ENCODE assay signal across 13 cellular contexts in the genomic region with DNA sequence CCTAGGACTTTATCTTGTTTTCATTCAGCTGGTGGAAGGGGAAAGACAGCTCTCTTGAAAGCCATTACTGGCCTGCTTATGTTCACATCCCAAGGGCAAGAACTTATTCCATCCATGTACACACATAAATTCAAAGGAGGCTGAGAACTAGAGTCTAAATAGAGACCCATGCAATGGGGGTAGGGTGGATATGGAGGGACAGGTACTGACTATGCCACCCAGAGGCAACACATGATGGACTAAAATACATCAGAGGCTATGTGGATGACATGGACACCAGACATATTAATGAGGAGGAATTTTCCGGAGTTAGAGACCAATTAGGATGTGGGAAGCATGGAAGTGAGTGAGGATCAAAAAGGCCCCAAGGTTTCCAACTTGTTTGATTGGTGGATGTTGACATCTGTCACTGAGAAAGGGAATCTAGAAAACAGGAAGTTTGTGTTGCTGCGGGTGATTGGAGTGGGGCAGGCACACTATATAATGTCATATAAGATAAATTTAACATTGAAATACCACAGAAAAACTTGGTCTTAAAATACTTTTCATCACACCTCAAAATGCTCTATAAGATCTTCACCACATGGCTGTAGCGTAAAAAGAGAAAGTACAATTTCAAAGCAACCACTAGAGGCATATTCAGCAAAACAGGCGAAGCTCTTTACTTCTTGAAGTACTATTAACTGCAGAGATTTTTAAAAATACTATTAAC.
A peak's percentile ranks its signal among the peaks of the same experiment; 100 is the strongest.
DNase-seq lines count a peak whose midpoint lies in the region; ATAC-seq and TF ChIP-seq lines count a peak whose summit lies in the region.
"Had no signal": no experiment of that assay in that cellular context is flagged by ENCODE, and none has a peak within 500 bp of the region (broad histone marks: within the 10 kb centered on the region; RNA-seq: fewer than 3 reads in every experiment).

No MANE protein-coding gene starts in this region.

- H3K9me2 ChIP-seq in PC-9 (ENCODE audit: insufficient read depth): no peaks in the 10 kb centered on the region

- H3K27ac ChIP-seq in PC-9: no peak overlapping the region

- H2AFZ ChIP-seq in PC-9: no peak overlapping the region

- H3K4me1 ChIP-seq in PC-9 (replicated peaks; ENCODE audit: insufficient read depth): no peaks in the 10 kb centered on the region

- peaks cover 2% of the 10 kb centered on the region for H3K4me1 Mint-ChIP-seq in T-helper 17 cell

- no peaks in the 10 kb centered on the region for H3F3A ChIP-seq in PC-9 (ENCODE audit: insufficient read depth, low read depth)

- TF ChIP-seq CTCF in GM10248 (IDR thresholded peaks at IDR 0.05; ENCODE audit: control extremely low read depth, extremely low read depth, low read depth, missing control alignments) (peak; percentile 36), PC-9 (conservative IDR thresholded peaks at IDR 0.05) (0 out of 2 replicates have a peak, but pooled peaks have one; percentile 24)

- H3K27me3 Mint-ChIP-seq in T-helper 17 cell: peaks cover 11% of the 10 kb centered on the region

- no peaks in the 10 kb centered on the region for H3K27me3 ChIP-seq in PC-9 (ENCODE audit: insufficient read depth, low read depth)

- no peaks in the 10 kb centered on the region for H3K79me2 ChIP-seq in PC-9 (ENCODE audit: low read depth)

- no TSS peak for BruUV-seq in PC-9 (replicated peaks; lab: Mats Ljungman, UMichigan)

- no peaks in the 10 kb centered on the region for H3K36me3 Mint-ChIP-seq in T-helper 17 cell (ENCODE audit: low read depth)
- H3K36me3 Mint-ChIP-seq: naive thymus-derived CD8-positive, alpha-beta T cell had no signal

- no peaks in the 10 kb centered on the region for H4K20me1 ChIP-seq in PC-9 (ENCODE audit: insufficient read depth)

- no peak overlapping the region for H3K4me3 Mint-ChIP-seq in T-helper 17 cell
- H3K4me3 Mint-ChIP-seq: naive thymus-derived CD8-positive, alpha-beta T cell had no signal

- H3K4me3 ChIP-seq in PC-9: no peak overlapping the region

- intact Hi-C loops in PC-9 (cut with micrococcal nuclease; ENCODE audit: unreplicated experiment) (no loop called here), Right ventricle myocardium superior (cut with DNase I) (no loop called here)

- H3K4me2 ChIP-seq in PC-9: no peak overlapping the region

- no peaks in the 10 kb centered on the region for H3K36me3 ChIP-seq in PC-9 (ENCODE audit: low read depth)

- H3K9me3 ChIP-seq in PC-9 (ENCODE audit: insufficient read depth, low read depth): no peaks in the 10 kb centered on the region
- H3K9me3 ChIP-seq in T-helper 17 cell (ENCODE audit: control insufficient read depth, low read length, poor library complexity, severe bottlenecking): peaks cover 3% of the 10 kb centered on the region

- H3K27ac Mint-ChIP-seq in T-helper 17 cell: no peak overlapping the region

- POLR2A ChIA-PET in GM10248 (lab: Yijun Ruan, JAX): no interaction called here
- POLR2A ChIA-PET in PC-9 (lab: Charles Lee; ENCODE audit: unreplicated experiment): no interaction called here

- DNase-seq in GM10248 (ENCODE audit: extremely low spot score) (no peak), PC-9 (no peak), left kidney (ENCODE audit: low read depth, low spot score) (peak; percentile 7), T-helper 17 cell (no peak), erythroblast (lab: John Stamatoyannopoulos, UW) (no peak), Right ventricle myocardium superior (no peak)
- DNase-seq in activated CD4-positive, CD25-positive, alpha-beta regulatory T cell treated with anti-CD3 and anti-CD28 coated beads, Interleukin-2, amount 50 U/mL, for 72 hours: no peak
- DNase-seq: activated CD4-positive, alpha-beta T cell treated with anti-CD3 and anti-CD28 coated beads for 1 hour; activated naive CD4-positive, alpha-beta T cell treated with Interleukin-2 at 50 U/mL for 16 hours; EL; naive thymus-derived CD8-positive, alpha-beta T cell; substantia nigra had no signal

- ATAC-seq in GM21576 (IDR thresholded peaks at IDR 0.05; ENCODE audit: unreplicated experiment): peak; percentile 43
- ATAC-seq in T-helper 17 cell: no peak
- ATAC-seq in Right ventricle myocardium superior (ENCODE audit: poor library complexity): no peak
- ATAC-seq: naive thymus-derived CD8-positive, alpha-beta T cell had no signal

- TF ChIP-seq POLR2A in erythroblast (IDR thresholded peaks at IDR 0.05; ENCODE audit: low read length): no peak

- CTCF ChIA-PET in GM10248 (lab: Yijun Ruan, JAX): interaction anchor here (0.7 to 2.2 kb wide), 10 partner anchors 8 to 279 kb away, joined by 3 to 6 read pairs (median 3); no protein-coding TSS in a partner anchor
- CTCF ChIA-PET in PC-9 (lab: Charles Lee): interaction anchor here (0.6 to 0.7 kb wide), 2 partner anchors 40 to 121 kb away, joined by 4 to 6 read pairs; no protein-coding TSS in a partner anchor
